8 cellular contexts compared by ENCODE assay signal in genomic region chr17:16353702-16354174, GRCh38. TPM values are rescaled to one million over a fixed set of nuclear protein-coding genes. Genes with fewer than 3 reads are reported as not detected.
DNase-seq lines count a peak whose midpoint lies in the region; ATAC-seq, FAIRE-seq and TF ChIP-seq lines count a peak whose summit lies in the region.

No MANE protein-coding gene starts in this region.

- H3K23me2 ChIP-seq in H1 (ENCODE audit: low read depth, low read length), result peaks cover 2% of the 10 kb centered on the region; the same call in 1 of the 2 replicates

- peak overlapping the region; percentile 75 to 88 (median 86) for H3K27ac Mint-ChIP-seq in CD4-positive, CD25-positive, alpha-beta regulatory T cell

- H3K27ac ChIP-seq in CD4-positive, CD25-positive, alpha-beta regulatory T cell (ENCODE audit: insufficient read depth, low read length, poor library complexity, severe bottlenecking), result peak overlapping the region; percentile 29
- H3K27ac ChIP-seq in MM.1S (ENCODE audit: low read length) (no peak overlapping the region), H1 (ENCODE audit: low read depth, low read length) (no peak overlapping the region), neutrophil (no peak overlapping the region)

- no peak for TF ChIP-seq EP300 in H1 (IDR thresholded peaks at IDR 0.05; ENCODE audit: borderline replicate concordance in 1 of 2, low read depth in 2 of 2, low read length in 2 of 2)

- H3K4me1 Mint-ChIP-seq in CD4-positive, CD25-positive, alpha-beta regulatory T cell, result peaks cover 8 to 22% (median 16%) of the 10 kb centered on the region in 4 donors

- peak overlapping the region; percentile 48 for H3K4me3 ChIP-seq in CD4-positive, CD25-positive, alpha-beta regulatory T cell (ENCODE audit: low read depth, low read length)
- no peak overlapping the region for H3K4me3 ChIP-seq in MM.1S (ENCODE audit: low read length)
- peak overlapping the region; percentile 6 to 54 (median 20); a peak in 7 of 8 replicates for H3K4me3 ChIP-seq in H1 (ENCODE audit: extremely low read depth in 1 of 4, insufficient read depth in 2 of 4, low read depth in 3 of 4, low read length in 4 of 4)
- peak overlapping the region; percentile 35 to 52 for H3K4me3 ChIP-seq in neutrophil (ENCODE audit: low read depth in 1 of 2, low read length in 1 of 2)

- H3K9me3 Mint-ChIP-seq in CD4-positive, CD25-positive, alpha-beta regulatory T cell, result peaks cover 0 to 2% (median 0%) of the 10 kb centered on the region in 7 donors

- TF ChIP-seq CTCF in MM.1S (IDR thresholded peaks at IDR 0.05; ENCODE audit: low read length) (no peak), H1 (IDR thresholded peaks at IDR 0.05; ENCODE audit: control extremely low read depth in 1 of 3, insufficient read depth in 1 of 3, low read depth in 1 of 3, low read length in 3 of 3) (no peak), neutrophil (IDR thresholded peaks at IDR 0.05) (no peak)

- H2AK5ac ChIP-seq in H1 (ENCODE audit: low read depth, low read length), result no peak overlapping the region

- H3K36me3 Mint-ChIP-seq in CD4-positive, CD25-positive, alpha-beta regulatory T cell, result peaks cover 9% of the 10 kb centered on the region

- H2BK20ac ChIP-seq in H1 (ENCODE audit: low read length), result no peak overlapping the region

- H2BK15ac ChIP-seq in H1 (ENCODE audit: low read length), result no peak overlapping the region

- H3K79me2 ChIP-seq in MM.1S (ENCODE audit: low read length) (no peaks in the 10 kb centered on the region), H1 (ENCODE audit: control insufficient read depth in 1 of 2, insufficient read depth in 2 of 2, low read length in 2 of 2) (peaks cover 0 to 34% of the 10 kb centered on the region in 2 experiments; a peak in 2 of 4 replicates)

- no peaks in the 10 kb centered on the region for H3K27me3 ChIP-seq in CD4-positive, CD25-positive, alpha-beta regulatory T cell (ENCODE audit: control insufficient read depth, insufficient read depth, low read length)
- H3K27me3 ChIP-seq in MM.1S (replicated peaks; ENCODE audit: insufficient read depth, low read length) (peaks cover 9% of the 10 kb centered on the region; the same call in 1 of the 2 replicates), H1 (replicated peaks in 1 of 4; ENCODE audit: control insufficient read depth in 3 of 4, extremely low read depth in 1 of 4, insufficient read depth in 3 of 4, low read length in 3 of 4) (no peaks in the 10 kb centered on the region; a peak in 1 of 7 replicates), neutrophil (peaks cover 57% of the 10 kb centered on the region)

- H3K9me2 ChIP-seq in MM.1S (replicated peaks; ENCODE audit: insufficient read depth, low read length), result no peaks in the 10 kb centered on the region

- peak overlapping the region; percentile 83 to 92 (median 86) for H3K4me3 Mint-ChIP-seq in CD4-positive, CD25-positive, alpha-beta regulatory T cell

- H2BK5ac ChIP-seq in H1 (ENCODE audit: low read depth, low read length), result no peak overlapping the region; the same call in 1 of the 2 replicates

- peak overlapping the region; percentile 74 for H4K91ac ChIP-seq in H1 (replicated peaks; ENCODE audit: insufficient read length, low read length)

- TF ChIP-seq RAD21 in H1 (IDR thresholded peaks at IDR 0.05 in 1 of 2, conservative IDR thresholded peaks at IDR 0.05 in 1 of 2; ENCODE audit: low read depth in 2 of 2, low read length in 2 of 2), result no peak

- H2AFZ ChIP-seq in MM.1S (ENCODE audit: low read length) (no peak overlapping the region), H1 (ENCODE audit: low read length) (peak overlapping the region; percentile 37; the same call in 1 of the 2 replicates)

- H3K56ac ChIP-seq in H1 (replicated peaks; ENCODE audit: insufficient read length, low read depth, low read length), result no peak overlapping the region

- TF ChIP-seq POLR2A in H1 (IDR thresholded peaks at IDR 0.05; ENCODE audit: control extremely low read depth in 1 of 2, low read depth in 2 of 2, low read length in 2 of 2), result no peak

- H4K5ac ChIP-seq in H1 (ENCODE audit: insufficient read length, low read depth, low read length), result no peak overlapping the region

- H3K4ac ChIP-seq in H1 (replicated peaks; ENCODE audit: insufficient read length, low read depth, low read length), result no peak overlapping the region

- WGBS in H1 (ENCODE audit: extremely low coverage in 1 of 2, insufficient coverage in 1 of 2, insufficient read length in 1 of 2, insufficient replicate concordance in 2 of 2, low coverage in 1 of 2, low lambda C conversion rate in 2 of 2, missing lambda C conversion rate in 1 of 2), 2 experiments, result 49% methylated on average over 25 of the region's 25 CpGs; no CpG with 5 or more reads in 1 of the 2 experiments

- no peak overlapping the region for H3K14ac ChIP-seq in H1 (ENCODE audit: insufficient read length)

- peaks cover 27% of the 10 kb centered on the region for H3K27me3 Mint-ChIP-seq in CD4-positive, CD25-positive, alpha-beta regulatory T cell

- no peak for ATAC-seq in CD4-positive, CD25-positive, alpha-beta regulatory T cell (ENCODE audit: low read depth in 2 of 2)
- ATAC-seq in GM21381 (IDR thresholded peaks at IDR 0.05; ENCODE audit: unreplicated experiment), result no peak

- peak overlapping the region; percentile 10; the same call in 1 of the 2 replicates for H3K4me2 ChIP-seq in MM.1S (ENCODE audit: low read depth, low read length)
- H3K4me2 ChIP-seq in H1 (ENCODE audit: insufficient read depth in 1 of 2, low read depth in 2 of 2, low read length in 2 of 2), result peak overlapping the region; percentile 61 to 78; a peak in 3 of 4 replicates

- no peaks in the 10 kb centered on the region for H3K79me1 ChIP-seq in H1 (ENCODE audit: low read depth, low read length)

- no peaks in the 10 kb centered on the region for H3K9me3 ChIP-seq in CD4-positive, CD25-positive, alpha-beta regulatory T cell (ENCODE audit: control insufficient read depth in 2 of 2, low read length in 2 of 2)
- no peaks in the 10 kb centered on the region for H3K9me3 ChIP-seq in MM.1S (replicated peaks; ENCODE audit: insufficient read depth, low read length)
- no peaks in the 10 kb centered on the region for H3K9me3 ChIP-seq in H1 (ENCODE audit: insufficient read depth in 2 of 2, low read depth in 1 of 2, low read length in 1 of 2)
- no peaks in the 10 kb centered on the region for H3K9me3 ChIP-seq in neutrophil

- no peak overlapping the region for H2BK120ac ChIP-seq in H1 (replicated peaks; ENCODE audit: low read depth, low read length)

- H4K8ac ChIP-seq in H1 (ENCODE audit: extremely low read depth, insufficient read depth, low read length), result peak overlapping the region; percentile 90; the same call in 1 of the 2 replicates

- H3K9ac ChIP-seq in MM.1S (ENCODE audit: low read length) (no peak overlapping the region), H1 (replicated peaks in 1 of 4; ENCODE audit: extremely low read depth in 1 of 4, low read depth in 3 of 4, low read length in 3 of 4) (peak overlapping the region in 2 of 4 experiments; percentile 31 to 38; a peak in 1 of 7 replicates)

- peaks cover 15% of the 10 kb centered on the region for H3K4me1 ChIP-seq in CD4-positive, CD25-positive, alpha-beta regulatory T cell (ENCODE audit: control insufficient read depth, insufficient read depth, low read length, poor library complexity, severe bottlenecking)
- H3K4me1 ChIP-seq in MM.1S (ENCODE audit: low read length) (no peaks in the 10 kb centered on the region; the same call in 1 of the 2 replicates), H1 (replicated peaks in 1 of 4; ENCODE audit: control insufficient read depth in 3 of 4, insufficient read depth in 4 of 4, low read length in 3 of 4) (0 out of 7 replicates have a peak, but pooled peaks cover 0 to 2% (median 0%) of the 10 kb centered on the region in 4 experiments), neutrophil (ENCODE audit: control insufficient read depth in 1 of 2, insufficient read depth in 1 of 2, low read depth in 1 of 2, low read length in 1 of 2) (peaks cover 14 to 17% of the 10 kb centered on the region in 2 experiments)

- POLR2A ChIA-PET in H1 (lab: Charles Lee; ENCODE audit: partially characterized antibody), result interaction anchor here (0.9 to 6.7 kb wide), 11 partner anchors 10 to 90 kb away, joined by 3 to 71 read pairs (median 7); partner anchors contain the start of gene UBB

- no peak overlapping the region for H3K23ac ChIP-seq in H1 (ENCODE audit: insufficient read length)

- no peak overlapping the region for H2BK12ac ChIP-seq in H1 (ENCODE audit: low read depth, low read length)

- no peaks in the 10 kb centered on the region for H3F3A ChIP-seq in MM.1S (ENCODE audit: insufficient read depth, low read length)

- FAIRE-seq in H1 (lab: Jason Lieb, UNC), result peak; percentile 24

- CTCF ChIA-PET in H1 (lab: Charles Lee; ENCODE audit: partially characterized antibody), result interaction anchor here (5.7 kb wide), 1 partner anchor 10 kb away, joined by 44 read pairs; no protein-coding TSS in a partner anchor

- no peak for DNase-seq in CD4-positive, CD25-positive, alpha-beta regulatory T cell
- no peak for DNase-seq in MM.1S
- no peak for DNase-seq in H1 (ENCODE audit: low read depth in 1 of 2, low spot score in 2 of 2)
- no peak for DNase-seq in HCEC 1CT
- DNase-seq in cortex of kidney (lab: John Stamatoyannopoulos, UW), result no peak
- no peak for DNase-seq in NCI-H1105 (lab: John Stamatoyannopoulos, UW)

- no peaks in the 10 kb centered on the region for H4K20me1 ChIP-seq in MM.1S (ENCODE audit: insufficient read depth, low read length)
- H4K20me1 ChIP-seq in H1 (replicated peaks in 1 of 2; ENCODE audit: control insufficient read depth in 1 of 2, insufficient read depth in 2 of 2, low read length in 2 of 2), result no peaks in the 10 kb centered on the region

- H3K36me3 ChIP-seq in CD4-positive, CD25-positive, alpha-beta regulatory T cell (ENCODE audit: control insufficient read depth, insufficient read depth, low read length), result no peaks in the 10 kb centered on the region
- H3K36me3 ChIP-seq in MM.1S (replicated peaks; ENCODE audit: insufficient read depth, low read length), result no peaks in the 10 kb centered on the region
- peaks cover 11 to 13% (median 12%) of the 10 kb centered on the region in 4 experiments for H3K36me3 ChIP-seq in H1 (ENCODE audit: control insufficient read depth in 2 of 4, insufficient read depth in 4 of 4, low read length in 3 of 4)
- H3K36me3 ChIP-seq in neutrophil, result no peaks in the 10 kb centered on the region

- no peak overlapping the region for H3K18ac ChIP-seq in H1 (ENCODE audit: extremely low read depth, low read length)

RNA-seq across cellular contexts. Expression of gene CENPV, which starts 0.5 kb away (rescaled TPM):
- 4.8 TPM for total RNA-seq in CD4-positive, CD25-positive, alpha-beta regulatory T cell
- polyA plus RNA-seq in CD4-positive, CD25-positive, alpha-beta regulatory T cell, result 10 to 100 TPM in 2 of 4 donors, 1 to 10 TPM in 2; 4.0 to 16.4 (median 12.0) TPM
- 249 and 255 TPM in 2 replicates for total RNA-seq in H1 (2021; fragmentation: NEBNext Ultra II Directional; extraction: Animal tissue kit (Norgen Biotek cat#: 25700))
- polyA plus RNA-seq in H1 (2011; rRNA removed), result 241 and 260 TPM in 2 replicates
- 268 TPM for polyA plus RNA-seq in H1 (2011; cell fraction: cytosol; rRNA removed)
- 164 TPM for polyA plus RNA-seq in H1 (2011; cell fraction: nucleus; rRNA removed)
- 226 to 260 TPM (median 247 TPM) in 4 replicates for polyA plus RNA-seq in H1 (2012, experiment 1 of 2)
- polyA plus RNA-seq in H1 (2012, experiment 2 of 2), result 394 TPM
- 303 TPM for polyA plus RNA-seq in H1 (2013, experiment 1 of 2)
- polyA plus RNA-seq in H1 (2013, experiment 2 of 2), result 301 TPM
- 110 and 112 TPM in 2 replicates for polyA minus RNA-seq in H1 (2011; rRNA and poly(A)+ RNA removed)
- polyA minus RNA-seq in H1 (2011; cell fraction: cytosol; rRNA and poly(A)+ RNA removed), result 54.2 TPM
- 63.2 TPM for polyA minus RNA-seq in H1 (2011; cell fraction: nucleus; rRNA and poly(A)+ RNA removed)

RNA-seq across cellular contexts. Expression of gene UBB, which starts 27.2 kb away (rescaled TPM):
- total RNA-seq in CD4-positive, CD25-positive, alpha-beta regulatory T cell, result 953 TPM
- 1,000 to 10,000 TPM; 1,667 to 2,206 (median 1,950) TPM for polyA plus RNA-seq in CD4-positive, CD25-positive, alpha-beta regulatory T cell
- 1,585 and 1,597 TPM in 2 replicates for total RNA-seq in H1 (2021; fragmentation: NEBNext Ultra II Directional; extraction: Animal tissue kit (Norgen Biotek cat#: 25700))
- 1,439 and 1,605 TPM in 2 replicates for polyA plus RNA-seq in H1 (2011; rRNA removed)
- polyA plus RNA-seq in H1 (2011; cell fraction: cytosol; rRNA removed), result 2,021 TPM
- polyA plus RNA-seq in H1 (2011; cell fraction: nucleus; rRNA removed), result 1,851 TPM
- polyA plus RNA-seq in H1 (2012, experiment 1 of 2), result 2,168 to 2,404 TPM (median 2,303 TPM) in 4 replicates
- polyA plus RNA-seq in H1 (2012, experiment 2 of 2), result 694 TPM
- 1,954 TPM for polyA plus RNA-seq in H1 (2013, experiment 1 of 2)
- 1,995 TPM for polyA plus RNA-seq in H1 (2013, experiment 2 of 2)
- 1,078 and 1,386 TPM in 2 replicates for polyA minus RNA-seq in H1 (2011; rRNA and poly(A)+ RNA removed)
- polyA minus RNA-seq in H1 (2011; cell fraction: cytosol; rRNA and poly(A)+ RNA removed), result 722 TPM
- polyA minus RNA-seq in H1 (2011; cell fraction: nucleus; rRNA and poly(A)+ RNA removed), result 522 TPM

Comparison
In these comparisons a context has a peak if more than half of its experiments do, and no peak if none do; other contexts are left out.
1. RNA of gene CENPV, which starts 0.5 kb away (total RNA-seq): 249 to 255 TPM in H1; 4.8 TPM in CD4-positive, CD25-positive, alpha-beta regulatory T cell (single experiment); every median in the first group is over 10 times any median in the second.